27 cellular contexts compared by ENCODE assay signal in the genomic region with DNA sequence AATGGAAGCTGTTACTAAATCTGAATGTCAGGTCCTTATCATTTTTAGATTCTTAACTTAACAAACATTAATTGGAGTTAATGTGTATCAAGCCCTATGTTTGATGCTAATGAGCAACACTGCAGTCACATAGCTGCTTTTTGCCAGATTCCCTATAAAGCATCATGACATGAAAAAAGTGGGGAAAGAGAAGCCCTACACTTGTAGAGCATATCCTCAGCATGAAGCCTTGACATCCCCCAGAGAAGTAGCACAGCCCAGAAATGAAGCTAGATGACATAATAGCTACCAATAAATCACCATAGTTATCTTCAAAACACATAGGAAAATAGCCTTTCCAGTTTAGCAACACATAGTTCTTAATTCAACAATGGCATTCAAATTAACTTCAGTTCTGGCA. TPM values are rescaled to one million over a fixed set of nuclear protein-coding genes. Genes with fewer than 3 reads are reported as not detected.
DNase-seq lines count a peak whose midpoint lies in the region; ATAC-seq and TF ChIP-seq lines count a peak whose summit lies in the region.
"Had no signal": no experiment of that assay in that cellular context is flagged by ENCODE, and none has a peak within 500 bp of the region (broad histone marks: within the 10 kb centered on the region; RNA-seq: fewer than 3 reads in every experiment).

No MANE protein-coding gene starts in this region.

- peaks cover 7% of the 10 kb centered on the region for H3K9me3 Mint-ChIP-seq in T-helper 1 cell treated with Interleukin-12 subunit alpha and Interleukin-12 subunit beta and Interleukin-4 antibody, amounts not matched to agents 30 μg/mL and 1 μg/mL, for 36 hours
- H3K9me3 Mint-ChIP-seq in natural killer cell treated with Interleukin-12 subunit alpha and Interleukin-12 subunit beta and Interleukin-15 and Interleukin-18, amount 100 ng/mL, for 72 hours = no peaks in the 10 kb centered on the region
- H3K9me3 Mint-ChIP-seq in natural killer cell (no peaks in the 10 kb centered on the region), glutamatergic neuron (ENCODE audit: unreplicated experiment) (peaks cover 2% of the 10 kb centered on the region), nephron progenitor cell (peaks cover 4% of the 10 kb centered on the region)
- H3K9me3 Mint-ChIP-seq: GM23338, naive B cell had no signal

- DNase-seq in T-helper 1 cell (no peak), natural killer cell (no peak), epithelial cell of prostate (ENCODE audit: low read depth, low spot score) (no peak), islet precursor cell (no peak), glutamatergic neuron (no peak), nephron progenitor cell (no peak)
- no peak for DNase-seq in natural killer cell treated with Interleukin-12 subunit alpha and Interleukin-12 subunit beta and Interleukin-15 and Interleukin-18, amount 100 ng/mL, for 72 hours (ENCODE audit: low spot score)
- DNase-seq: activated CD4-positive, alpha-beta T cell treated with anti-CD3 and anti-CD28 coated beads, Interleukin-2, amount 50 U/mL, for 48 hours; activated effector memory CD4-positive, alpha-beta T cell treated with Interleukin-2 at 50 U/mL for 16 hours; cortex of kidney; heart left ventricle; IMR-90; kidney glomerular epithelial cell; midbrain; naive B cell; NCI-H1436 treated with DMSO at 0.1 percent for 48 hours; NCI-H2081 treated with DMSO at 0.1 percent for 48 hours; NCI-H226; NCI-H69; Right ventricle myocardium superior; T-helper 9 cell; WERI-Rb-1 had no signal

- H3K27me3 Mint-ChIP-seq in T-helper 1 cell treated with Interleukin-12 subunit alpha and Interleukin-12 subunit beta and Interleukin-4 antibody, amounts not matched to agents 30 μg/mL and 1 μg/mL, for 36 hours (ENCODE audit: low read depth) = no peaks in the 10 kb centered on the region
- peaks cover 0 to 16% of the 10 kb centered on the region in 2 donors for H3K27me3 Mint-ChIP-seq in natural killer cell treated with Interleukin-12 subunit alpha and Interleukin-12 subunit beta and Interleukin-15 and Interleukin-18, amount 100 ng/mL, for 72 hours
- H3K27me3 Mint-ChIP-seq in natural killer cell (ENCODE audit: low read depth in 2 of 2) = peaks cover 0 to 23% of the 10 kb centered on the region in 2 donors
- H3K27me3 Mint-ChIP-seq in glutamatergic neuron (ENCODE audit: unreplicated experiment) = peaks cover 3% of the 10 kb centered on the region
- H3K27me3 Mint-ChIP-seq in nephron progenitor cell (ENCODE audit: low read depth, poor library complexity) = peaks cover 40% of the 10 kb centered on the region

- peaks cover 28% of the 10 kb centered on the region for H3K36me3 Mint-ChIP-seq in T-helper 1 cell treated with Interleukin-12 subunit alpha and Interleukin-12 subunit beta and Interleukin-4 antibody, amounts not matched to agents 30 μg/mL and 1 μg/mL, for 36 hours (ENCODE audit: low read depth)
- H3K36me3 Mint-ChIP-seq in natural killer cell treated with Interleukin-12 subunit alpha and Interleukin-12 subunit beta and Interleukin-15 and Interleukin-18, amount 100 ng/mL, for 72 hours = no peaks in the 10 kb centered on the region
- H3K36me3 Mint-ChIP-seq in natural killer cell (no peaks in the 10 kb centered on the region), glutamatergic neuron (ENCODE audit: unreplicated experiment) (no peaks in the 10 kb centered on the region), nephron progenitor cell (ENCODE audit: low read depth) (no peaks in the 10 kb centered on the region)
- H3K36me3 Mint-ChIP-seq: CD14-positive monocyte, naive B cell had no signal

- no peak for TF ChIP-seq CTCF in natural killer cell (IDR thresholded peaks at IDR 0.05)
- no peak for TF ChIP-seq CTCF in glutamatergic neuron (IDR thresholded peaks at IDR 0.05; ENCODE audit: partially characterized antibody, unreplicated experiment)
- no peak for TF ChIP-seq CTCF in nephron progenitor cell (IDR thresholded peaks at IDR 0.05)

- intact Hi-C loops in natural killer cell (cut with micrococcal nuclease) = no loop called here

- H3K4me3 Mint-ChIP-seq in T-helper 1 cell treated with Interleukin-12 subunit alpha and Interleukin-12 subunit beta and Interleukin-4 antibody, amounts not matched to agents 30 μg/mL and 1 μg/mL, for 36 hours = peak overlapping the region; percentile 53
- no peak overlapping the region for H3K4me3 Mint-ChIP-seq in natural killer cell treated with Interleukin-12 subunit alpha and Interleukin-12 subunit beta and Interleukin-15 and Interleukin-18, amount 100 ng/mL, for 72 hours
- no peak overlapping the region for H3K4me3 Mint-ChIP-seq in natural killer cell
- no peak overlapping the region for H3K4me3 Mint-ChIP-seq in glutamatergic neuron (ENCODE audit: unreplicated experiment)
- no peak overlapping the region for H3K4me3 Mint-ChIP-seq in nephron progenitor cell
- H3K4me3 Mint-ChIP-seq: CD14-positive monocyte, GM23338, naive B cell had no signal

- peaks cover 60% of the 10 kb centered on the region for H3K4me1 Mint-ChIP-seq in T-helper 1 cell treated with Interleukin-12 subunit alpha and Interleukin-12 subunit beta and Interleukin-4 antibody, amounts not matched to agents 30 μg/mL and 1 μg/mL, for 36 hours (ENCODE audit: low read depth)
- peaks cover 18 to 28% of the 10 kb centered on the region in 2 donors for H3K4me1 Mint-ChIP-seq in natural killer cell treated with Interleukin-12 subunit alpha and Interleukin-12 subunit beta and Interleukin-15 and Interleukin-18, amount 100 ng/mL, for 72 hours (ENCODE audit: low read depth in 2 of 2)
- H3K4me1 Mint-ChIP-seq in natural killer cell = peaks cover 20 to 31% of the 10 kb centered on the region in 2 donors
- H3K4me1 Mint-ChIP-seq in glutamatergic neuron (ENCODE audit: low read depth, unreplicated experiment) = no peaks in the 10 kb centered on the region
- peaks cover 9% of the 10 kb centered on the region for H3K4me1 Mint-ChIP-seq in nephron progenitor cell

- peak overlapping the region; percentile 74 for H3K27ac Mint-ChIP-seq in T-helper 1 cell treated with Interleukin-12 subunit alpha and Interleukin-12 subunit beta and Interleukin-4 antibody, amounts not matched to agents 30 μg/mL and 1 μg/mL, for 36 hours
- H3K27ac Mint-ChIP-seq in natural killer cell treated with Interleukin-12 subunit alpha and Interleukin-12 subunit beta and Interleukin-15 and Interleukin-18, amount 100 ng/mL, for 72 hours = peak overlapping the region; percentile 28 to 72
- no peak overlapping the region for H3K27ac Mint-ChIP-seq in natural killer cell
- H3K27ac Mint-ChIP-seq in glutamatergic neuron (ENCODE audit: unreplicated experiment) = no peak overlapping the region
- no peak overlapping the region for H3K27ac Mint-ChIP-seq in nephron progenitor cell
- H3K27ac Mint-ChIP-seq: CD14-positive monocyte, GM23338 had no signal

- peak overlapping the region; percentile 68 for H3K27ac ChIP-seq in epithelial cell of prostate
- H3K27ac ChIP-seq: 22Rv1, heart left ventricle, WERI-Rb-1 had no signal

- ATAC-seq in natural killer cell treated with Interleukin-12 subunit alpha and Interleukin-12 subunit beta and Interleukin-15 and Interleukin-18, amount 100 ng/mL, for 72 hours = no peak
- no peak for ATAC-seq in natural killer cell
- ATAC-seq: GM23338, heart left ventricle, SK-N-SH treated with all-trans-retinoic acid at 6 μM for 48 hours had no signal

RNA-seq across cellular contexts. Expression of gene CDK1, which starts 49.2 kb away (rescaled TPM):
- 10 to 100 TPM; 52.9 to 61.1 TPM for total RNA-seq in natural killer cell treated with Interleukin-12 subunit alpha and Interleukin-12 subunit beta and Interleukin-15 and Interleukin-18, amount 100 ng/mL, for 72 hours
- 1 to 10 TPM; 1.1 to 2.4 (median 1.9) TPM for total RNA-seq in natural killer cell
- 10.4 TPM for total RNA-seq in glutamatergic neuron (ENCODE audit: unreplicated experiment)

Comparison
In these comparisons a context has a peak if more than half of its experiments do, and no peak if none do; other contexts are left out.
1. H3K27ac Mint-ChIP-seq: peak in T-helper 1 cell treated with Interleukin-12 subunit alpha and Interleukin-12 subunit beta and Interleukin-4 antibody, amounts not matched to agents 30 μg/mL and 1 μg/mL, for 36 hours (single experiment) and natural killer cell treated with Interleukin-12 subunit alpha and Interleukin-12 subunit beta and Interleukin-15 and Interleukin-18, amount 100 ng/mL, for 72 hours (2 of 2); none in natural killer cell (0 of 2), glutamatergic neuron (single experiment) and nephron progenitor cell (single experiment).